In the genomic region with DNA sequence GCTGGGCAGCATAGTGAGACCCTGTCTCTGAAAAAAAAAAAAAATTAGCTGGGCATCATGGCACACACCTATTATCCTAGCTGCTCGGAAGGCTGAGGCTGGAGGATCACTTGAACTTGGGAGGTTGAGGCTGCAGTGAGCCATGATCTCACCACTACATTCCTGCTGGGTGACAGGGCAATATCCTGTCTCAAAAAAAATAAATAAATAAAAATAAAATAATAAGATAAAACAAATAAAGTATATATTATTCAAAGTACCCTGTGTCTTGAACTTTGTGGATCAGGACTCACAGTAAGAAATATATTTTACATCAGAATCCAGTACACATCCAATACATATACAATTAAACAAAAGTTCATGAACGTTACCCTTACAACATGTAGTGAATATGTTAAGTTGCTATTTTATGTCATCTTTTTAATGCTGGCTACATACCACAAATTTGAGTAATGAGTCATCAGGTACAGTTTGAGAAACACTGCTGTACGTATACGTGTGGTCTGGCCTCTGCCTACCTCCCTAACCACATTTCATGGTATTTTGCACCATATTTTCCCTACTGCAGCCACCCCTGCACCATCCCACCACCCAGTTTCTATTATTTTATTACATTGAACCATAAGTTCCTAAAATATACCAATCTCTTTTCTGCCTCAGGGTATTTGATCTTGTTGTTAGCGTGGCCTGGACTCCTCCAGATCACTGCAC, we compare ENCODE assay signal across 9 cellular contexts. TPM values are rescaled to one million over a fixed set of nuclear protein-coding genes. Genes with fewer than 3 reads are reported as not detected.
DNase-seq lines count a peak whose midpoint lies in the region; ATAC-seq lines count a peak whose summit lies in the region.
"Had no signal": no experiment of that assay in that cellular context is flagged by ENCODE, and none has a peak within 500 bp of the region (broad histone marks: within the 10 kb centered on the region; RNA-seq: fewer than 3 reads in every experiment).

No MANE protein-coding gene starts in this region.

- ATAC-seq in HG03469 (IDR thresholded peaks at IDR 0.05; ENCODE audit: unreplicated experiment) (peak; percentile 49), HG02642 (IDR thresholded peaks at IDR 0.05; ENCODE audit: poor library complexity, unreplicated experiment) (no peak)
- peak; percentile 70 for ATAC-seq in stimulated activated effector memory CD8-positive, alpha-beta T cell treated with anti-CD3 and anti-CD28 coated beads, Interleukin-12 subunit alpha, Interleukin-12 subunit beta, amount 100 ng/mL, for 72 hours

- peaks cover 23% of the 10 kb centered on the region for H3K4me1 Mint-ChIP-seq in activated naive CD8-positive, alpha-beta T cell treated with anti-CD3 and anti-CD28 coated beads for 36 hours
- peaks cover 25% of the 10 kb centered on the region for H3K4me1 Mint-ChIP-seq in stimulated activated effector memory CD8-positive, alpha-beta T cell treated with anti-CD3 and anti-CD28 coated beads, Interleukin-12 subunit alpha, Interleukin-12 subunit beta, amount 100 ng/mL, for 72 hours

- H3K27ac Mint-ChIP-seq in activated naive CD8-positive, alpha-beta T cell treated with anti-CD3 and anti-CD28 coated beads for 36 hours = peak overlapping the region; percentile 86
- H3K27ac Mint-ChIP-seq in stimulated activated effector memory CD8-positive, alpha-beta T cell treated with anti-CD3 and anti-CD28 coated beads, Interleukin-12 subunit alpha, Interleukin-12 subunit beta, amount 100 ng/mL, for 72 hours = peak overlapping the region; percentile 26

- H3K4me3 Mint-ChIP-seq in activated naive CD8-positive, alpha-beta T cell treated with anti-CD3 and anti-CD28 coated beads for 36 hours = peak overlapping the region; percentile 40
- peak overlapping the region; percentile 31 for H3K4me3 Mint-ChIP-seq in stimulated activated effector memory CD8-positive, alpha-beta T cell treated with anti-CD3 and anti-CD28 coated beads, Interleukin-12 subunit alpha, Interleukin-12 subunit beta, amount 100 ng/mL, for 72 hours

- peak; percentile 47 for DNase-seq in activated naive CD4-positive, alpha-beta T cell treated with Interleukin-2 at 50 U/mL for 16 hours
- DNase-seq in activated naive CD4-positive, alpha-beta T cell (lab: John Stamatoyannopoulos, UW) = no peak
- DNase-seq in activated naive CD8-positive, alpha-beta T cell treated with anti-CD3 and anti-CD28 coated beads for 36 hours = peak; percentile 54
- DNase-seq in stimulated activated effector memory CD8-positive, alpha-beta T cell treated with anti-CD3 and anti-CD28 coated beads, Interleukin-12 subunit alpha, Interleukin-12 subunit beta, amount 100 ng/mL, for 72 hours (ENCODE audit: low spot score in 2 of 2) = peak in 1 of 2 donors; percentile 61
- DNase-seq in germinal center (ENCODE audit: low spot score) (no peak), mucosa of gallbladder (ENCODE audit: low spot score) (no peak)
- DNase-seq: WERI-Rb-1 had no signal

- H3K36me3 Mint-ChIP-seq in activated naive CD8-positive, alpha-beta T cell treated with anti-CD3 and anti-CD28 coated beads for 36 hours = peaks cover 18% of the 10 kb centered on the region
- peaks cover 5% of the 10 kb centered on the region for H3K36me3 Mint-ChIP-seq in stimulated activated effector memory CD8-positive, alpha-beta T cell treated with anti-CD3 and anti-CD28 coated beads, Interleukin-12 subunit alpha, Interleukin-12 subunit beta, amount 100 ng/mL, for 72 hours

- peaks cover 5% of the 10 kb centered on the region for H3K9me3 Mint-ChIP-seq in activated naive CD8-positive, alpha-beta T cell treated with anti-CD3 and anti-CD28 coated beads for 36 hours
- H3K9me3 Mint-ChIP-seq in stimulated activated effector memory CD8-positive, alpha-beta T cell treated with anti-CD3 and anti-CD28 coated beads, Interleukin-12 subunit alpha, Interleukin-12 subunit beta, amount 100 ng/mL, for 72 hours = no peaks in the 10 kb centered on the region

- no peaks in the 10 kb centered on the region for H3K27me3 Mint-ChIP-seq in activated naive CD8-positive, alpha-beta T cell treated with anti-CD3 and anti-CD28 coated beads for 36 hours

RNA-seq across cellular contexts. Expression of gene NME7, which starts 4.4 kb away (rescaled TPM):
- 10 to 100 TPM; 18.9 to 22.4 TPM for total RNA-seq in activated naive CD8-positive, alpha-beta T cell treated with anti-CD3 and anti-CD28 coated beads for 36 hours
- 18.0 TPM for total RNA-seq in mucosa of gallbladder

RNA-seq across cellular contexts. Expression of gene BLZF1, which starts 4.8 kb away (rescaled TPM):
- total RNA-seq in activated naive CD8-positive, alpha-beta T cell treated with anti-CD3 and anti-CD28 coated beads for 36 hours = 10 to 100 TPM; 14.6 to 17.3 TPM
- 32.0 TPM for total RNA-seq in mucosa of gallbladder

Comparison
In these comparisons a context has a peak if more than half of its experiments do, and no peak if none do; other contexts are left out.
1. DNase-seq: peak in activated naive CD4-positive, alpha-beta T cell treated with Interleukin-2 at 50 U/mL for 16 hours (single experiment) and activated naive CD8-positive, alpha-beta T cell treated with anti-CD3 and anti-CD28 coated beads for 36 hours (single experiment); none in activated naive CD4-positive, alpha-beta T cell (0 of 4), germinal center (single experiment) and mucosa of gallbladder (single experiment).